In the genomic region with DNA sequence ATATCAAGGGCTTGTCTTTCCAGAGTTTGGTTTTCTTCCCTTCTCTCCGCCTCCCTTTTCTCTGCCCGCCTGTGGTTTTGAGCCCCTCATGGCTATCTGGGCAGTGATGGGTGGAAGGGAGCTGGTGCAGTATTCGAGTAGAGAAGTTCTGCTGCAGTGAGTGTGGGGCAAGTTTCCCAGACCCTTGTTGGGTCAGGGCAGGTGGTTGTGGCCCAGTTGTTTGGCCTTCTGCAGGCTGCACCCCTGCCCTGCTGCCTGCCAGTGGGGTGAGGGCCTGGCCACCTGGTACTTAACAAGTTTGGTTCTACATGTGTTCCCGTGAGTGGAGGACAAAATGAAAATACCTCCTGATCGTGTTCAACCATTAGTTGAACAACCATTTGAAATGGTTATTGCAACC, we compare ENCODE assay signal across 13 cellular contexts.
"Had no signal": no experiment of that assay in that cellular context is flagged by ENCODE, and none has a peak within 500 bp of the region (broad histone marks: within the 10 kb centered on the region; RNA-seq: fewer than 3 reads in every experiment).

No MANE protein-coding gene starts in this region.

- H3K9me3 ChIP-seq: breast epithelium, gastrocnemius medialis had no signal

- H3K4me3 ChIP-seq: breast epithelium, gastrocnemius medialis, neural progenitor cell, SK-N-MC had no signal

- H3K36me3 Mint-ChIP-seq: type B pancreatic cell had no signal

- H3K27ac ChIP-seq: breast epithelium, epithelial cell of prostate, neural progenitor cell, parathyroid adenoma, SK-N-MC, WERI-Rb-1 had no signal

- ATAC-seq: gastrocnemius medialis had no signal

- H3K27me3 ChIP-seq: breast epithelium, gastrocnemius medialis, neural progenitor cell had no signal

- H3K4me3 Mint-ChIP-seq: activated naive CD8-positive, alpha-beta T cell; neural progenitor cell; type B pancreatic cell had no signal

- DNase-seq: activated gamma-delta T cell; anterior cingulate cortex; effector CD8-positive, alpha-beta T cell; gastrocnemius medialis; T-helper 1 cell; WERI-Rb-1 had no signal

- H3K9me3 Mint-ChIP-seq: neural progenitor cell, type B pancreatic cell had no signal

- H3K36me3 ChIP-seq: breast epithelium, gastrocnemius medialis, neural progenitor cell, WERI-Rb-1 had no signal

- H3K27me3 Mint-ChIP-seq: activated naive CD8-positive, alpha-beta T cell; type B pancreatic cell had no signal

- H3K4me1 ChIP-seq: breast epithelium had no signal

- H3K27ac Mint-ChIP-seq: type B pancreatic cell had no signal
